1 cellular context compared by ENCODE assay signal in genomic region chr7:24847754-24848153, GRCh38.
TF ChIP-seq lines count a peak whose summit lies in the region.

No MANE protein-coding gene starts in this region.

TF ChIP-seq in GM12878, 131 proteins besides CTCF, POLR2A, EP300 and RAD21 (continued from another document):
- no peak for TF ChIP-seq IRF5 (IDR thresholded peaks at IDR 0.05; ENCODE audit: borderline replicate concordance)
- no peak for TF ChIP-seq RB1 (IDR thresholded peaks at IDR 0.05; ENCODE audit: borderline replicate concordance)
- TF ChIP-seq ZNF217 (IDR thresholded peaks at IDR 0.05): no peak
- no peak for TF ChIP-seq SKIL (IDR thresholded peaks at IDR 0.05; ENCODE audit: low read depth, poor library complexity, severe bottlenecking)
- no peak for TF ChIP-seq SMC3 (IDR thresholded peaks at IDR 0.05; ENCODE audit: borderline replicate concordance, low read length)
- TF ChIP-seq HDGF (IDR thresholded peaks at IDR 0.05): no peak
- TF ChIP-seq TCF3 (IDR thresholded peaks at IDR 0.05; ENCODE audit: borderline replicate concordance, insufficient read depth, low read depth, low read length): no peak
- TF ChIP-seq USF1 (IDR thresholded peaks at IDR 0.05; ENCODE audit: borderline replicate concordance, extremely low read length, insufficient read depth, low read depth, low read length): no peak
TF ChIP-seq in GM12878: peak in this region for 3.
